ENCODE assay signal across 34 cellular contexts in the genomic region with DNA sequence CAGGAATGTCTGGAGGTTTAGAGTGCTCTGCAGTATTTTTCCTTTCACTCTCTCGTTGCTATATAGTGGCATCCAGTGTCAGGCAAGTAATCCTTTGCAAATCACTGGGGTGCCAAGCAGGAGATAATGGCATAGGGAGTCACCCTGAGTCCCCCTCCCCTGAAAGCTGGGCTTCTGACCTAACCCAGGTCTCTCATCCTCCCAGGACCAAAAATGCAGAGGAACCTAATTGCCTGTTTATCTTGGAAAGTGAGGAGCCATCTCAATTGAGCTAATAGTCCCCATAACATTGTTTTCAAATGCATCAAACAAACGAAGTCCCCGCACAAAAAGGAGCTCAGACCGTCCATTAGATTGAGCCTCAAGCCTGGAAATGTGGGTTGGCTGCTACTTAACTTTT.
"Had no signal": no experiment of that assay in that cellular context is flagged by ENCODE, and none has a peak within 500 bp of the region (broad histone marks: within the 10 kb centered on the region; RNA-seq: fewer than 3 reads in every experiment).

No MANE protein-coding gene starts in this region.

- H3K9me3 Mint-ChIP-seq: activated CD4-positive, alpha-beta memory T cell treated with anti-CD3 and anti-CD28 coated beads for 36 hours; activated naive CD4-positive, alpha-beta T cell treated with anti-CD3 and anti-CD28 coated beads for 36 hours; activated T-cell treated with anti-CD3 and anti-CD28 coated beads, Interleukin-2, amount 50 U/mL, for 4 hours; T-helper 2 cell treated with Interferon-gamma antibody and Interleukin-4, amounts not matched to agents 5 μg/mL and 100 μg/mL, for 36 hours had no signal

- H3K9me2 ChIP-seq: SK-N-SH had no signal

- H3K9ac ChIP-seq: KMS-11, SK-N-SH had no signal

- ATAC-seq: activated naive CD4-positive, alpha-beta T cell treated with anti-CD3 and anti-CD28 coated beads, Interleukin-2, amount 50 U/mL, for 72 hours; activated T-cell treated with anti-CD3 and anti-CD28 coated beads, Interleukin-2, amount 50 U/mL, for 4 hours; body of pancreas had no signal

- H3K36me3 ChIP-seq: adrenal gland, Peyer's patch, SJSA1 had no signal

- H3K4me3 ChIP-seq: adrenal gland, body of pancreas, Peyer's patch, SJSA1 had no signal

- H3K9me3 ChIP-seq: adrenal gland, body of pancreas, Peyer's patch, SK-N-SH had no signal

- H3K4me1 Mint-ChIP-seq: activated B cell treated with CpG ODN at 0.5 μM for 24 hours had no signal

- H3K27me3 ChIP-seq: SJSA1 had no signal

- H3K4me3 Mint-ChIP-seq: activated B cell treated with CpG ODN at 0.5 μM for 24 hours; activated CD4-positive, alpha-beta memory T cell treated with anti-CD3 and anti-CD28 coated beads for 36 hours; activated naive CD4-positive, alpha-beta T cell treated with anti-CD3 and anti-CD28 coated beads for 36 hours; activated T-cell treated with anti-CD3 and anti-CD28 coated beads, Interleukin-2, amount 50 U/mL, for 4 hours; activated T-helper 1 cell treated with anti-CD3 and anti-CD28 coated beads, Interleukin-12 subunit alpha, Interleukin-12 subunit beta, Interleukin-2, Interleukin-4 antibody, amounts not matched to agents 30 ng/mL and 10 ng/mL and 1 ng/mL, durations not matched to agents 14 hours and 24 hours and 36 hours; T-helper 1 cell treated with Interleukin-12 subunit alpha and Interleukin-12 subunit beta and Interleukin-4 antibody, amounts not matched to agents 30 μg/mL and 1 μg/mL, for 36 hours; T-helper 2 cell treated with Interferon-gamma antibody and Interleukin-4, amounts not matched to agents 5 μg/mL and 100 μg/mL, for 36 hours had no signal

- DNase-seq: activated B cell treated with CpG ODN at 0.5 μM for 24 hours; activated CD4-positive, alpha-beta memory T cell treated with anti-CD3 and anti-CD28 coated beads for 36 hours; activated CD4-positive, alpha-beta T cell treated with anti-CD3 and anti-CD28 coated beads for 4 hours; activated CD4-positive, alpha-beta T cell treated with anti-CD3 and anti-CD28 coated beads, Interleukin-2, amount 50 U/mL, for 1 hour; activated CD4-positive, CD25-positive, alpha-beta regulatory T cell treated with anti-CD3 and anti-CD28 coated beads, Interleukin-2, amount 50 U/mL, for 72 hours; activated CD8-positive, alpha-beta memory T cell treated with anti-CD3 and anti-CD28 coated beads, Interleukin-2, amount 50 U/mL, for 4 hours; activated gamma-delta T cell treated with Interleukin-2 at 50 U/mL for 16 hours; activated naive CD4-positive, alpha-beta T cell treated with anti-CD3 and anti-CD28 coated beads for 36 hours; activated T-cell treated with anti-CD3 and anti-CD28 coated beads for 4 hours; activated T-cell treated with anti-CD3 and anti-CD28 coated beads, Interleukin-2, amount 50 U/mL, for 4 hours; adrenal gland; body of pancreas; caudate nucleus; MM.1S; MV-4-11; NCI-H1092; NCI-H1436 treated with DMSO at 0.1 percent for 48 hours; NCI-H187; NCI-H2029 treated with DMSO at 0.1 percent for 48 hours; NCI-H2107; NCI-H2171; NCI-H446; NCI-H510A treated with DMSO at 0.1 percent for 48 hours; NCI-H526 treated with DMSO at 0.1 percent for 48 hours; Peyer's patch; RPMI8226; SHP77 treated with DMSO at 0.1 percent for 48 hours; SK-N-SH had no signal

- H3K27ac ChIP-seq: adrenal gland, body of pancreas, KMS-11, Peyer's patch, SJSA1 had no signal

- H3K4me2 ChIP-seq: KMS-11, SK-N-SH had no signal

- H3K4me1 ChIP-seq: adrenal gland, body of pancreas, SJSA1 had no signal

- H3K27ac Mint-ChIP-seq: activated B cell treated with CpG ODN at 0.5 μM for 24 hours; activated CD4-positive, alpha-beta memory T cell treated with anti-CD3 and anti-CD28 coated beads for 36 hours; activated naive CD4-positive, alpha-beta T cell treated with anti-CD3 and anti-CD28 coated beads for 36 hours; activated naive CD4-positive, alpha-beta T cell treated with anti-CD3 and anti-CD28 coated beads, Interleukin-2, amount 50 U/mL, for 72 hours; activated T-helper 1 cell treated with anti-CD3 and anti-CD28 coated beads, Interleukin-12 subunit alpha, Interleukin-12 subunit beta, Interleukin-2, Interleukin-4 antibody, amounts not matched to agents 30 ng/mL and 10 ng/mL and 1 ng/mL, durations not matched to agents 14 hours and 24 hours and 36 hours; T-helper 1 cell treated with Interleukin-12 subunit alpha and Interleukin-12 subunit beta and Interleukin-4 antibody, amounts not matched to agents 30 μg/mL and 1 μg/mL, for 36 hours; T-helper 2 cell treated with Interferon-gamma antibody and Interleukin-4, amounts not matched to agents 5 μg/mL and 100 μg/mL, for 36 hours had no signal

- H3K36me3 Mint-ChIP-seq: activated CD4-positive, alpha-beta memory T cell treated with anti-CD3 and anti-CD28 coated beads for 36 hours had no signal
